ENCODE assay signal across 8 cellular contexts in genomic region chr3:114490829-114491228, GRCh38.
"Had no signal": no experiment of that assay in that cellular context is flagged by ENCODE, and none has a peak within 500 bp of the region (broad histone marks: within the 10 kb centered on the region; RNA-seq: fewer than 3 reads in every experiment).

No MANE protein-coding gene starts in this region.

- H3K9me3 ChIP-seq: HAP-1 had no signal

- H3K9ac ChIP-seq: GM23248 had no signal

- DNase-seq: GM23248, GOT3, H7, KG1 had no signal

- H3K36me3 ChIP-seq: HAP-1 had no signal

- H3K27ac ChIP-seq: GM23248, HL-60 had no signal

- H3K4me3 ChIP-seq: GM23248, HAP-1, K562 had no signal

- H3K4me1 ChIP-seq: HAP-1 had no signal

- H2AFZ ChIP-seq: GM23248 had no signal

- ATAC-seq: HepG2, K562 had no signal
